Comparison of ENCODE assay signal across 28 cellular contexts in genomic region chr19:22533761-22534160, GRCh38.
"Had no signal": no experiment of that assay in that cellular context is flagged by ENCODE, and none has a peak within 500 bp of the region (broad histone marks: within the 10 kb centered on the region; RNA-seq: fewer than 3 reads in every experiment).

No MANE protein-coding gene starts in this region.

- H3K79me2 ChIP-seq: parathyroid adenoma had no signal

- H3K27ac ChIP-seq: neural progenitor cell, parathyroid adenoma, psoas muscle, right lobe of liver, thyroid gland, upper lobe of left lung had no signal

- H3K4me2 ChIP-seq: neural progenitor cell had no signal

- H3K27me3 Mint-ChIP-seq: progenitor cell of endocrine pancreas had no signal

- ATAC-seq: natural killer cell; psoas muscle; right lobe of liver; stimulated activated effector memory CD8-positive, alpha-beta T cell treated with anti-CD3 and anti-CD28 coated beads, Interleukin-12 subunit alpha, Interleukin-12 subunit beta, amount 100 ng/mL, for 72 hours; stimulated activated naive B cell treated with anti-CD40 and anti-IgM and Interleukin-4, amounts not matched to agents 10 μg/mL and 1 μg/mL and 100 μg/mL, for 72 hours had no signal

- H3K4me3 ChIP-seq: neural progenitor cell, right lobe of liver, thyroid gland had no signal

- H3K36me3 ChIP-seq: neural progenitor cell, ovary, right lobe of liver, sigmoid colon, stomach, thoracic aorta, thyroid gland, tibial nerve, upper lobe of left lung, vagina had no signal

- H3K4me1 Mint-ChIP-seq: natural killer cell; nephron; neural progenitor cell; stimulated activated effector memory CD8-positive, alpha-beta T cell treated with anti-CD3 and anti-CD28 coated beads, Interleukin-12 subunit alpha, Interleukin-12 subunit beta, amount 100 ng/mL, for 72 hours had no signal

- H3K9ac ChIP-seq: neural progenitor cell, parathyroid adenoma had no signal

- H3K36me3 Mint-ChIP-seq: stimulated activated effector memory CD8-positive, alpha-beta T cell treated with anti-CD3 and anti-CD28 coated beads, Interleukin-12 subunit alpha, Interleukin-12 subunit beta, amount 100 ng/mL, for 72 hours had no signal

- H3K27me3 ChIP-seq: neural progenitor cell, ovary, right lobe of liver, thyroid gland, tibial nerve, upper lobe of left lung, vagina had no signal

- H3K4me3 Mint-ChIP-seq: natural killer cell; nephron; neural progenitor cell; stimulated activated effector memory CD8-positive, alpha-beta T cell treated with anti-CD3 and anti-CD28 coated beads, Interleukin-12 subunit alpha, Interleukin-12 subunit beta, amount 100 ng/mL, for 72 hours; stimulated activated naive B cell treated with anti-CD40 and anti-IgM and Interleukin-4, amounts not matched to agents 10 μg/mL and 1 μg/mL and 100 μg/mL, for 72 hours; stimulated activated naive CD8-positive, alpha-beta T cell treated with anti-CD3 and anti-CD28 coated beads, Interleukin-15, Interleukin-2, amounts not matched to agents 100 ng/mL and 50 ng/mL, for 24 hours had no signal

- H3K4me1 ChIP-seq: neural progenitor cell, parathyroid adenoma, psoas muscle, right lobe of liver, stomach, thyroid gland, tibial nerve, vagina had no signal

- H3K9me3 ChIP-seq: ovary, psoas muscle, right lobe of liver, thoracic aorta, thyroid gland, vagina had no signal

- H2AFZ ChIP-seq: neural progenitor cell, parathyroid adenoma had no signal

- DNase-seq: natural killer cell; occipital lobe; ovary; posterior cingulate gyrus; psoas muscle; right cardiac atrium; right lobe of liver; sigmoid colon; small intestine; stimulated activated CD4-positive, alpha-beta T cell treated with anti-CD3 and anti-CD28 coated beads, Interleukin-15, amount 100 ng/mL, for 24 hours; stimulated activated CD4-positive, alpha-beta T cell treated with anti-CD3 and anti-CD28 coated beads, Interleukin-2, amount 100 ng/mL, for 24 hours; stimulated activated CD4-positive, alpha-beta T cell treated with anti-CD3 and anti-CD28 coated beads, Interleukin-2, amount 100 ng/mL, for 48 hours; stimulated activated CD4-positive, alpha-beta T cell treated with anti-CD3 and anti-CD28 coated beads, Interleukin-4, amount 100 ng/mL, for 24 hours; stimulated activated naive B cell treated with anti-CD40 and anti-IgM and Interleukin-4, amounts not matched to agents 10 μg/mL and 1 μg/mL and 100 μg/mL, for 72 hours; stimulated activated naive CD4-positive, alpha-beta T cell treated with Interleukin-2 at 50 U/mL for 16 hours; stomach; thyroid gland; trophoblast cell; upper lobe of left lung had no signal

- H3K27ac Mint-ChIP-seq: natural killer cell; nephron; neural progenitor cell; progenitor cell of endocrine pancreas; stimulated activated effector memory CD8-positive, alpha-beta T cell treated with anti-CD3 and anti-CD28 coated beads, Interleukin-12 subunit alpha, Interleukin-12 subunit beta, amount 100 ng/mL, for 72 hours; stimulated activated naive B cell treated with anti-CD40 and anti-IgM and Interleukin-4, amounts not matched to agents 10 μg/mL and 1 μg/mL and 100 μg/mL, for 72 hours; stimulated activated naive CD8-positive, alpha-beta T cell treated with anti-CD3 and anti-CD28 coated beads, Interleukin-15, Interleukin-2, amounts not matched to agents 100 ng/mL and 50 ng/mL, for 24 hours had no signal
